30 cellular contexts compared by ENCODE assay signal in genomic region chr6:45226081-45226480, GRCh38.
DNase-seq lines count a peak whose midpoint lies in the region; ATAC-seq, FAIRE-seq and TF ChIP-seq lines count a peak whose summit lies in the region.
"Had no signal": no experiment of that assay in that cellular context is flagged by ENCODE, and none has a peak within 500 bp of the region (broad histone marks: within the 10 kb centered on the region; RNA-seq: fewer than 3 reads in every experiment).

No MANE protein-coding gene starts in this region.

- no peaks in the 10 kb centered on the region for H3K79me2 ChIP-seq in SK-N-SH (ENCODE audit: insufficient read depth)
- no peaks in the 10 kb centered on the region for H3K79me2 ChIP-seq in osteoblast (ENCODE audit: insufficient read depth, low read length)

- CTCF ChIA-PET in SK-N-SH (lab: Yijun Ruan, JAX) = interaction anchor here (1.4 kb wide), 1 partner anchor 9 kb away, joined by 3 read pairs; no protein-coding TSS in a partner anchor
- CTCF ChIA-PET in HEK293T (lab: Yijun Ruan, JAX) = no interaction called here

- H3K27ac ChIP-seq in SK-N-SH (ENCODE audit: low read depth in 2 of 2, low read length in 1 of 2) = no peak overlapping the region
- H3K27ac ChIP-seq in brain microvascular endothelial cell = no peak overlapping the region
- H3K27ac ChIP-seq in osteoblast (ENCODE audit: low read depth, low read length) = no peak overlapping the region
- no peak overlapping the region for H3K27ac ChIP-seq in small intestine (ENCODE audit: low read depth in 1 of 2, low read length in 1 of 2)
- H3K27ac ChIP-seq: colonic mucosa, epithelial cell of prostate, heart left ventricle, right lobe of liver, stomach had no signal

- TF ChIP-seq RAD21 in SK-N-SH (IDR thresholded peaks at IDR 0.05; ENCODE audit: low read length) = no peak

- H3K4me2 ChIP-seq in SK-N-SH (no peak overlapping the region), osteoblast (ENCODE audit: insufficient read depth, low read length) (no peak overlapping the region)

- in situ Hi-C loops in brain microvascular endothelial cell (cut with HindIII; ENCODE audit: low pct_ligation_motif_present, low sequenced_read_pairs) = no loop called here

- 95% methylated on average over 2 of the region's 2 CpGs for WGBS in SK-N-SH (ENCODE audit: low lambda C conversion rate)
- WGBS in small intestine, 3 donors = 85 to 89% (median 88%) methylated on average over 2 of the region's 2 CpGs

- DNase-seq in SK-N-SH (no peak), NAMALWA (ENCODE audit: low spot score) (peak; percentile 3), brain microvascular endothelial cell (no peak), osteoblast (ENCODE audit: insufficient read length, low spot score, missing footprints) (no peak), small intestine (no peak), HEK293T (ENCODE audit: extremely low spot score) (no peak)
- DNase-seq: 8988T; activated CD4-positive, alpha-beta T cell treated with anti-CD3 and anti-CD28 coated beads, Interleukin-2, amount 10 ng/mL, durations not matched to agents 24 days and 14 days; activated CD8-positive, alpha-beta memory T cell treated with anti-CD3 and anti-CD28 coated beads for 24 hours; activated T-cell treated with anti-CD3 and anti-CD28 coated beads for 4 hours; CD4-positive, alpha-beta memory T cell; colonic mucosa; effector CD8-positive, alpha-beta T cell; foreskin fibroblast; H9; heart left ventricle; kidney; NCI-H146; NCI-H510A; right lobe of liver; Right ventricle myocardium superior; stimulated activated CD8-positive, alpha-beta memory T cell treated with anti-CD3 and anti-CD28 coated beads, Interleukin-4, amount 100 ng/mL, for 48 hours; stomach had no signal

- H4K20me1 ChIP-seq in SK-N-SH (ENCODE audit: insufficient read depth) = no peaks in the 10 kb centered on the region
- H4K20me1 ChIP-seq in osteoblast (ENCODE audit: insufficient read depth, low read length) = no peaks in the 10 kb centered on the region

- no peak for ATAC-seq in SK-N-SH treated with all-trans-retinoic acid at 6 μM for 48 hours
- no peak for ATAC-seq in GM18909 (IDR thresholded peaks at IDR 0.05; ENCODE audit: poor library complexity, unreplicated experiment)
- ATAC-seq: heart left ventricle, right lobe of liver had no signal

- TF ChIP-seq CTCF in SK-N-SH (IDR thresholded peaks at IDR 0.05) (peak; percentile 27; the same call in 1 of the 2 replicates), brain microvascular endothelial cell (IDR thresholded peaks at IDR 0.05; ENCODE audit: low read depth, low read length, missing control alignments) (peak; percentile 21), osteoblast (IDR thresholded peaks at IDR 0.05; ENCODE audit: extremely low read depth, low read depth, low read length) (peak; percentile 18)

- H3K9ac ChIP-seq in SK-N-SH = no peak overlapping the region

- H3K9me3 ChIP-seq in SK-N-SH (no peaks in the 10 kb centered on the region), osteoblast (ENCODE audit: low read depth, low read length) (no peaks in the 10 kb centered on the region), small intestine (ENCODE audit: control insufficient read depth, low read depth) (no peaks in the 10 kb centered on the region)
- H3K9me3 ChIP-seq: colonic mucosa had no signal

- no peaks in the 10 kb centered on the region for H3K27me3 ChIP-seq in SK-N-SH (ENCODE audit: insufficient read depth)
- H3K27me3 ChIP-seq in brain microvascular endothelial cell (replicated peaks) = no peaks in the 10 kb centered on the region
- no peaks in the 10 kb centered on the region for H3K27me3 ChIP-seq in osteoblast (ENCODE audit: insufficient read depth, low read length)
- H3K27me3 ChIP-seq in small intestine (ENCODE audit: control insufficient read depth in 2 of 2, insufficient read depth in 2 of 2, low read length in 2 of 2) = no peaks in the 10 kb centered on the region
- H3K27me3 ChIP-seq: colonic mucosa, heart left ventricle, right lobe of liver, stomach had no signal

- no peak for FAIRE-seq in small intestine (lab: Jason Lieb, UNC)
- FAIRE-seq: bronchial epithelial cell, D721Med, GM12891, kidney, urothelium cell line had no signal

- no peaks in the 10 kb centered on the region for H3K36me3 ChIP-seq in SK-N-SH (replicated peaks in 1 of 2; ENCODE audit: control insufficient read depth in 1 of 2, insufficient read depth in 2 of 2, low read length in 1 of 2)
- H3K36me3 ChIP-seq in brain microvascular endothelial cell (replicated peaks) = no peaks in the 10 kb centered on the region
- no peaks in the 10 kb centered on the region for H3K36me3 ChIP-seq in osteoblast (ENCODE audit: insufficient read depth, low read length)
- H3K36me3 ChIP-seq in small intestine (ENCODE audit: control insufficient read depth in 2 of 2, insufficient read depth in 2 of 2, low read length in 2 of 2) = no peaks in the 10 kb centered on the region
- H3K36me3 ChIP-seq: colonic mucosa, heart left ventricle, right lobe of liver, stomach had no signal

- H3K4me3 ChIP-seq in SK-N-SH (ENCODE audit: low read depth in 2 of 2, low read length in 1 of 2) (no peak overlapping the region), brain microvascular endothelial cell (ENCODE audit: low read depth, low read length) (no peak overlapping the region), osteoblast (ENCODE audit: insufficient read depth, low read length) (no peak overlapping the region), small intestine (ENCODE audit: low read depth in 1 of 2, low read length in 2 of 2) (no peak overlapping the region)
- H3K4me3 ChIP-seq: colonic mucosa, heart left ventricle, right lobe of liver, stomach had no signal

- no peaks in the 10 kb centered on the region for H3F3A ChIP-seq in SK-N-SH (replicated peaks; ENCODE audit: insufficient read depth)

- no peaks in the 10 kb centered on the region for H3K9me2 ChIP-seq in SK-N-SH

- H2AFZ ChIP-seq in SK-N-SH (ENCODE audit: low read depth) = no peak overlapping the region
- H2AFZ ChIP-seq in osteoblast (ENCODE audit: low read length) = no peak overlapping the region

- TF ChIP-seq EP300 in SK-N-SH (IDR thresholded peaks at IDR 0.05; ENCODE audit: borderline replicate concordance in 1 of 2, low read depth in 1 of 2, low read length in 1 of 2) = no peak

- H3K4me1 ChIP-seq in SK-N-SH (ENCODE audit: control insufficient read depth in 1 of 2, insufficient read depth in 2 of 2, low read depth in 1 of 2, low read length in 1 of 2) (no peaks in the 10 kb centered on the region; a peak in 1 of 4 replicates), osteoblast (ENCODE audit: insufficient read depth, low read length) (no peaks in the 10 kb centered on the region), small intestine (ENCODE audit: control insufficient read depth in 2 of 2, insufficient read depth in 1 of 2, low read depth in 1 of 2, low read length in 1 of 2) (no peaks in the 10 kb centered on the region)
- H3K4me1 ChIP-seq: colonic mucosa, heart left ventricle, right lobe of liver, stomach had no signal

- POLR2A ChIA-PET in SK-N-SH (lab: Yijun Ruan, JAX) = no interaction called here
- POLR2A ChIA-PET in HEK293T (lab: Yijun Ruan, JAX) = no interaction called here

TF ChIP-seq in SK-N-SH, 30 proteins besides CTCF, POLR2A, EP300 and RAD21 (continues in another document):
- TF ChIP-seq GABPA (IDR thresholded peaks at IDR 0.05; ENCODE audit: low read depth) (no peak), CHD2 (IDR thresholded peaks at IDR 0.05; ENCODE audit: low read length, partially characterized antibody) (no peak), TCF12 (IDR thresholded peaks at IDR 0.05) (no peak), YY1 (IDR thresholded peaks at IDR 0.05; ENCODE audit: low read depth) (no peak), TAF1 (IDR thresholded peaks at IDR 0.05; ENCODE audit: borderline replicate concordance, low read depth, low read length) (no peak), RFX5 (IDR thresholded peaks at IDR 0.05; ENCODE audit: low read length) (no peak)

TF ChIP-seq in SK-N-SH treated with all-trans-retinoic acid at 6 μM for 48 hours, 23 proteins besides CTCF, POLR2A, EP300 and RAD21:
- TF ChIP-seq ZNF8 (CRISPR knock-in tag; IDR thresholded peaks at IDR 0.05) (no peak), CREB5 (CRISPR knock-in tag; IDR thresholded peaks at IDR 0.05; ENCODE audit: low read depth) (no peak), ISL1 (CRISPR knock-in tag; IDR thresholded peaks at IDR 0.05) (no peak), OSR1 (CRISPR knock-in tag; IDR thresholded peaks at IDR 0.05) (no peak), PPARA (CRISPR knock-in tag; IDR thresholded peaks at IDR 0.05; ENCODE audit: borderline replicate concordance) (no peak)

TF ChIP-seq in HEK293T, 16 proteins besides CTCF, POLR2A, EP300 and RAD21:
- TF ChIP-seq L3MBTL2 (conservative IDR thresholded peaks at IDR 0.05) = no peak
- no peak for TF ChIP-seq SUZ12 (IDR thresholded peaks at IDR 0.05)
- no peak for TF ChIP-seq HDGF (IDR thresholded peaks at IDR 0.05; ENCODE audit: borderline replicate concordance)
- TF ChIP-seq SP1 (IDR thresholded peaks at IDR 0.05) = no peak
- no peak for TF ChIP-seq TARDBP (IDR thresholded peaks at IDR 0.05)
- no peak for TF ChIP-seq CTBP1 (IDR thresholded peaks at IDR 0.05; ENCODE audit: borderline replicate concordance)
- TF ChIP-seq PKNOX1 (IDR thresholded peaks at IDR 0.05) = no peak
- no peak for TF ChIP-seq FOXM1 (IDR thresholded peaks at IDR 0.05; ENCODE audit: borderline replicate concordance)
- TF ChIP-seq NFRKB (IDR thresholded peaks at IDR 0.05) = no peak
- no peak for TF ChIP-seq ZNF384 (IDR thresholded peaks at IDR 0.05)
- no peak for TF ChIP-seq ELF4 (IDR thresholded peaks at IDR 0.05)
- no peak for TF ChIP-seq ARNT (IDR thresholded peaks at IDR 0.05)
- TF ChIP-seq FOXA1 (IDR thresholded peaks at IDR 0.05) = no peak
- TF ChIP-seq LEF1 (IDR thresholded peaks at IDR 0.05; ENCODE audit: borderline replicate concordance) = no peak
- TF ChIP-seq FOXK2 (IDR thresholded peaks at IDR 0.05) = no peak
- TF ChIP-seq BHLHE40 (IDR thresholded peaks at IDR 0.05; ENCODE audit: borderline replicate concordance) = no peak
